34 cellular contexts compared by ENCODE assay signal in the genomic region with DNA sequence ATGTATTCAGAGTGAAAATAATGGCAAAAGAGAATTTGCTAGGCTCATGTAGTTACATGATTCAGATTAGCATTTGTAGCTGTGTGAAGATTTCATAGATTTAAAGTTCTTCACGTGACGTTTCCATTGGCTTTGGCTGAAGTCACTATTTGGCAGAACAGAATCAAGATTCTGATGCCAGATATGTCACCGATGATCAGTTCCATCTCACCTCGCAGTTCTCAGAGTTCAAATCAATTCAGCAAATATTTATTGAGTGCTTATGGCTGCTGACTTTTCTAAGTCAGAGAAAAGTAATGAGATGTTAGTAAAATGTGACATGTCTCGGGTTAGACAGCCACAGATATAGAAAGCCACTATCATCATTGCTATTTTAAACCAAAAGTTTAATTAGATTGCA. TPM values are rescaled to one million over a fixed set of nuclear protein-coding genes. Genes with fewer than 3 reads are reported as not detected.
"Had no signal": no experiment of that assay in that cellular context is flagged by ENCODE, and none has a peak within 500 bp of the region (broad histone marks: within the 10 kb centered on the region; RNA-seq: fewer than 3 reads in every experiment).

No MANE protein-coding gene starts in this region.

- H3K4me3 Mint-ChIP-seq: activated CD4-positive, alpha-beta memory T cell treated with anti-CD3 and anti-CD28 coated beads, Interleukin-2, amount 10 ng/mL, durations not matched to agents 7 days and 5 days; activated CD4-positive, alpha-beta T cell treated with anti-CD3 and anti-CD28 coated beads, Interleukin-2, amount 10 ng/mL, durations not matched to agents 7 days and 5 days; activated naive CD4-positive, alpha-beta T cell treated with anti-CD3 and anti-CD28 coated beads, Interleukin-2, amount 10 ng/mL, durations not matched to agents 7 days and 5 days; activated naive CD8-positive, alpha-beta T cell treated with anti-CD3 and anti-CD28 coated beads, Interleukin-2, amount 10 ng/mL, durations not matched to agents 7 days and 5 days; activated T-cell treated with anti-CD3 and anti-CD28 coated beads, Interleukin-2, amount 50 U/mL, for 24 hours; activated T-cell treated with anti-CD3 and anti-CD28 coated beads, Interleukin-2, amount 50 U/mL, for 72 hours; brain; T-helper 17 cell; T-helper 2 cell treated with Interferon-gamma antibody and Interleukin-4, amounts not matched to agents 5 μg/mL and 100 μg/mL, for 36 hours; WTC11 had no signal

- H3K27ac ChIP-seq: ascending aorta, breast epithelium, cardiac muscle cell, colonic mucosa, epithelial cell of prostate, esophagus squamous epithelium, gastroesophageal sphincter had no signal

- H3K27me3 Mint-ChIP-seq: activated CD4-positive, alpha-beta memory T cell treated with anti-CD3 and anti-CD28 coated beads, Interleukin-2, amount 10 ng/mL, durations not matched to agents 7 days and 5 days; activated CD4-positive, alpha-beta T cell treated with anti-CD3 and anti-CD28 coated beads, Interleukin-2, amount 10 ng/mL, durations not matched to agents 7 days and 5 days; activated naive CD4-positive, alpha-beta T cell treated with anti-CD3 and anti-CD28 coated beads, Interleukin-2, amount 10 ng/mL, durations not matched to agents 7 days and 5 days; activated naive CD8-positive, alpha-beta T cell treated with anti-CD3 and anti-CD28 coated beads, Interleukin-2, amount 10 ng/mL, durations not matched to agents 7 days and 5 days; activated T-cell treated with anti-CD3 and anti-CD28 coated beads, Interleukin-2, amount 50 U/mL, for 24 hours; brain; T-helper 17 cell had no signal

- H3K4me3 ChIP-seq: ascending aorta, breast epithelium, cardiac muscle cell, colonic mucosa, esophagus squamous epithelium, gastroesophageal sphincter had no signal

- H3K36me3 ChIP-seq: ascending aorta, breast epithelium, cardiac muscle cell, colonic mucosa, esophagus squamous epithelium, gastroesophageal sphincter had no signal

- H3K9me3 ChIP-seq: ascending aorta, breast epithelium, colonic mucosa, esophagus squamous epithelium, gastroesophageal sphincter had no signal

- DNase-seq: activated CD4-positive, alpha-beta memory T cell treated with anti-CD3 and anti-CD28 coated beads, Interleukin-2, amount 10 ng/mL, durations not matched to agents 7 days and 5 days; activated CD4-positive, alpha-beta T cell treated with anti-CD3 and anti-CD28 coated beads for 1 hour; activated CD4-positive, alpha-beta T cell treated with anti-CD3 and anti-CD28 coated beads for 4 hours; activated CD4-positive, alpha-beta T cell treated with anti-CD3 and anti-CD28 coated beads, Interleukin-2, amount 10 ng/mL, durations not matched to agents 7 days and 5 days; activated CD4-positive, alpha-beta T cell treated with anti-CD3 and anti-CD28 coated beads, Interleukin-2, amount 50 U/mL, for 4 hours; activated CD8-positive, alpha-beta memory T cell treated with anti-CD3 and anti-CD28 coated beads, Interleukin-2, amount 50 U/mL, for 48 hours; activated gamma-delta T cell; activated naive CD4-positive, alpha-beta T cell; activated naive CD4-positive, alpha-beta T cell treated with anti-CD3 and anti-CD28 coated beads, Interleukin-2, amount 10 ng/mL, durations not matched to agents 7 days and 5 days; activated naive CD8-positive, alpha-beta T cell treated with anti-CD3 and anti-CD28 coated beads, Interleukin-2, amount 10 ng/mL, durations not matched to agents 7 days and 5 days; activated T-cell treated with anti-CD3 and anti-CD28 coated beads for 4 hours; activated T-cell treated with anti-CD3 and anti-CD28 coated beads, Interleukin-2, amount 50 U/mL, for 24 hours; activated T-cell treated with anti-CD3 and anti-CD28 coated beads, Interleukin-2, amount 50 U/mL, for 72 hours; central memory CD4-positive, alpha-beta T cell; cerebellar nuclear complex; colonic mucosa; effector CD8-positive, alpha-beta T cell; esophagus squamous epithelium; foreskin melanocyte; T-helper 1 cell; T-helper 17 cell; T1000 had no signal

- H3K9me3 Mint-ChIP-seq: activated CD4-positive, alpha-beta memory T cell treated with anti-CD3 and anti-CD28 coated beads, Interleukin-2, amount 10 ng/mL, durations not matched to agents 7 days and 5 days; activated CD4-positive, alpha-beta T cell treated with anti-CD3 and anti-CD28 coated beads, Interleukin-2, amount 10 ng/mL, durations not matched to agents 7 days and 5 days; activated naive CD4-positive, alpha-beta T cell treated with anti-CD3 and anti-CD28 coated beads, Interleukin-2, amount 10 ng/mL, durations not matched to agents 7 days and 5 days; activated naive CD4-positive, alpha-beta T cell treated with anti-CD3 and anti-CD28 coated beads, Interleukin-2, amount 50 U/mL, for 72 hours; activated naive CD8-positive, alpha-beta T cell treated with anti-CD3 and anti-CD28 coated beads, Interleukin-2, amount 10 ng/mL, durations not matched to agents 7 days and 5 days; activated T-cell treated with anti-CD3 and anti-CD28 coated beads, Interleukin-2, amount 50 U/mL, for 24 hours; activated T-cell treated with anti-CD3 and anti-CD28 coated beads, Interleukin-2, amount 50 U/mL, for 72 hours; brain; T-helper 2 cell treated with Interferon-gamma antibody and Interleukin-4, amounts not matched to agents 5 μg/mL and 100 μg/mL, for 36 hours had no signal

- H3K27ac Mint-ChIP-seq: activated CD4-positive, alpha-beta memory T cell treated with anti-CD3 and anti-CD28 coated beads, Interleukin-2, amount 10 ng/mL, durations not matched to agents 7 days and 5 days; activated CD4-positive, alpha-beta T cell treated with anti-CD3 and anti-CD28 coated beads, Interleukin-2, amount 10 ng/mL, durations not matched to agents 7 days and 5 days; activated naive CD4-positive, alpha-beta T cell treated with anti-CD3 and anti-CD28 coated beads, Interleukin-2, amount 10 ng/mL, durations not matched to agents 7 days and 5 days; activated naive CD4-positive, alpha-beta T cell treated with anti-CD3 and anti-CD28 coated beads, Interleukin-2, amount 50 U/mL, for 72 hours; activated naive CD8-positive, alpha-beta T cell treated with anti-CD3 and anti-CD28 coated beads, Interleukin-2, amount 10 ng/mL, durations not matched to agents 7 days and 5 days; activated T-cell treated with anti-CD3 and anti-CD28 coated beads, Interleukin-2, amount 50 U/mL, for 24 hours; activated T-cell treated with anti-CD3 and anti-CD28 coated beads, Interleukin-2, amount 50 U/mL, for 72 hours; brain; T-helper 17 cell; T-helper 2 cell treated with Interferon-gamma antibody and Interleukin-4, amounts not matched to agents 5 μg/mL and 100 μg/mL, for 36 hours; WTC11 had no signal

- H3K27me3 ChIP-seq: ascending aorta, cardiac muscle cell, colonic mucosa had no signal

- H3K36me3 Mint-ChIP-seq: activated naive CD4-positive, alpha-beta T cell treated with anti-CD3 and anti-CD28 coated beads, Interleukin-2, amount 10 ng/mL, durations not matched to agents 7 days and 5 days; activated naive CD4-positive, alpha-beta T cell treated with anti-CD3 and anti-CD28 coated beads, Interleukin-2, amount 50 U/mL, for 72 hours; activated naive CD8-positive, alpha-beta T cell treated with anti-CD3 and anti-CD28 coated beads, Interleukin-2, amount 10 ng/mL, durations not matched to agents 7 days and 5 days; brain; WTC11 had no signal

- H3K4me1 Mint-ChIP-seq: activated CD4-positive, alpha-beta memory T cell treated with anti-CD3 and anti-CD28 coated beads, Interleukin-2, amount 10 ng/mL, durations not matched to agents 7 days and 5 days; activated CD4-positive, alpha-beta T cell treated with anti-CD3 and anti-CD28 coated beads, Interleukin-2, amount 10 ng/mL, durations not matched to agents 7 days and 5 days; activated naive CD4-positive, alpha-beta T cell treated with anti-CD3 and anti-CD28 coated beads, Interleukin-2, amount 10 ng/mL, durations not matched to agents 7 days and 5 days; activated naive CD8-positive, alpha-beta T cell treated with anti-CD3 and anti-CD28 coated beads, Interleukin-2, amount 10 ng/mL, durations not matched to agents 7 days and 5 days; brain; T-helper 17 cell had no signal

RNA-seq across cellular contexts. Expression of gene ALX1, which starts 28.4 kb away (rescaled TPM):
- total RNA-seq: activated CD4-positive, alpha-beta memory T cell treated with anti-CD3 and anti-CD28 coated beads, Interleukin-2, amount 10 ng/mL, durations not matched to agents 7 days and 5 days; activated CD4-positive, alpha-beta T cell treated with anti-CD3 and anti-CD28 coated beads, Interleukin-2, amount 10 ng/mL, durations not matched to agents 7 days and 5 days; activated naive CD4-positive, alpha-beta T cell treated with anti-CD3 and anti-CD28 coated beads, Interleukin-2, amount 50 U/mL, for 72 hours; activated naive CD8-positive, alpha-beta T cell treated with anti-CD3 and anti-CD28 coated beads, Interleukin-2, amount 10 ng/mL, durations not matched to agents 7 days and 5 days; activated T-cell treated with anti-CD3 and anti-CD28 coated beads, Interleukin-2, amount 50 U/mL, for 72 hours; ascending aorta; colonic mucosa; dermis microvascular lymphatic vessel endothelial cell; esophagus squamous epithelium; fibroblast of lung; gastroesophageal sphincter; T-helper 17 cell had no signal
- polyA plus RNA-seq: esophagus, fibroblast of lung had no signal
